ENCODE assay signal across 8 cellular contexts in the genomic region with DNA sequence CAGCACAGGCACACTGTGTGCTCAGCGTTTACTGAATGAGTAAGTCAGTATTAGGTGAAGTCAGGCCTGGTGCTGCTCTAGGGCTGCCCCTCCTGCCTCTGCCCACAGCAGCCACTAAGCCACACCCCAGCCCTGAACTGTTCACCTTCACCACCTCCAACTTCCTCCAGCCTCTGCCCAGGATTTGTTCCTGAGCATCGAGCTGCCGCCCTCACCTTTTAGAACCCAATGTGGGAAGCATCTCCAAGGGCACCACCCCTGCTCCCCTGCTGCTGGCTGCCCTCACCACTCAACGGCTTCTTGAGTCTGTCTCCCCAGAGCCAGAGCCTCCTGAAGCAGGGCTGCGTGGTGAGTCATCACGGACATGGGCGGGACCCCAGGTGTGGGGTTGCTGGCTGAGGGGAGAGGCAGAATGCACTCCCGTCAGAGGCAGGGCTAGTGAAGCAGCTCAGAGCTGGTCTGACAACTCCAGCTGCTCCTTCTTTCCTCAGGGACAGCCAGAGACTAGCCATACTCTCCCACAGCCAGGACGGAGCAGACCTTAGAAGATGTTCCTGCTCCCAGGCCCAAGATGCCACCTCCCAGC. TPM values are rescaled to one million over a fixed set of nuclear protein-coding genes. Genes with fewer than 3 reads are reported as not detected.
DNase-seq lines count a peak whose midpoint lies in the region; ATAC-seq and TF ChIP-seq lines count a peak whose summit lies in the region.

No MANE protein-coding gene starts in this region.

- no peak overlapping the region for H3K4me3 Mint-ChIP-seq in CD14-positive monocyte

- peaks cover 41% of the 10 kb centered on the region for H4K20me1 ChIP-seq in osteoblast (ENCODE audit: insufficient read depth, low read length)

- peaks cover 47% of the 10 kb centered on the region for H3K4me1 Mint-ChIP-seq in CD14-positive monocyte

- H3K79me2 ChIP-seq in osteoblast (ENCODE audit: insufficient read depth, low read length), result peaks cover 31% of the 10 kb centered on the region

- intact Hi-C loops in CD14-positive monocyte (cut with micrococcal nuclease), result no loop called here

- peak overlapping the region in 3 of 7 donors; percentile 35 to 75 (median 50) for H3K27ac Mint-ChIP-seq in CD14-positive monocyte

- H3K27ac ChIP-seq in caudate nucleus (ENCODE audit: low read depth, low read length) (peak overlapping the region; percentile 71), osteoblast (ENCODE audit: low read depth, low read length) (no peak overlapping the region)

- TF ChIP-seq CTCF in osteoblast (IDR thresholded peaks at IDR 0.05; ENCODE audit: extremely low read depth, low read depth, low read length) (no peak), CD14-positive monocyte (IDR thresholded peaks at IDR 0.05) (no peak)

- H3K27me3 Mint-ChIP-seq in CD14-positive monocyte (ENCODE audit: low read depth in 3 of 3), result peaks cover 0 to 8% (median 2%) of the 10 kb centered on the region in 3 donors

- H3K9me3 ChIP-seq in osteoblast (ENCODE audit: low read depth, low read length), result no peaks in the 10 kb centered on the region

- no peak overlapping the region for H3K4me3 ChIP-seq in osteoblast (ENCODE audit: insufficient read depth, low read length)

- peaks cover 22 to 35% of the 10 kb centered on the region in 2 donors for H3K36me3 Mint-ChIP-seq in CD14-positive monocyte

- no peaks in the 10 kb centered on the region for H3K9me3 Mint-ChIP-seq in CD14-positive monocyte

- no peaks in the 10 kb centered on the region for H3K27me3 ChIP-seq in osteoblast (ENCODE audit: insufficient read depth, low read length)

- peaks cover 28% of the 10 kb centered on the region for H3K36me3 ChIP-seq in osteoblast (ENCODE audit: insufficient read depth, low read length)

- DNase-seq in T-helper 2 cell, result peak in 4 of 5 experiments; percentile 47 to 83 (median 60)
- DNase-seq in caudate nucleus (lab: John Stamatoyannopoulos, UW), result peak in 42 of 61 donors; percentile 17 to 88 (median 52)
- DNase-seq in osteoblast (ENCODE audit: insufficient read length, low spot score, missing footprints), result peak; percentile 79
- no peak for DNase-seq in CD14-positive monocyte (ENCODE audit: low spot score)
- DNase-seq in amygdala (lab: John Stamatoyannopoulos, UW), result no peak
- no peak for DNase-seq in NCI-H524 (lab: John Stamatoyannopoulos, UW)

- H3K4me1 ChIP-seq in osteoblast (ENCODE audit: insufficient read depth, low read length), result peaks cover 11% of the 10 kb centered on the region

- ATAC-seq in GM19455 (IDR thresholded peaks at IDR 0.05; ENCODE audit: unreplicated experiment) (peak; percentile 37), GM18861 (IDR thresholded peaks at IDR 0.05; ENCODE audit: unreplicated experiment) (no peak)

- no peak overlapping the region for H2AFZ ChIP-seq in osteoblast (ENCODE audit: low read length)

- H3K4me2 ChIP-seq in osteoblast (ENCODE audit: insufficient read depth, low read length), result no peak overlapping the region

RNA-seq across cellular contexts. Expression of a gene that starts 5.8 kb away (rescaled TPM):
- 32.9 and 34.2 TPM in 2 replicates for total RNA-seq in osteoblast
- polyA plus RNA-seq in CD14-positive monocyte, result 10 to 100 TPM; 18.3 to 25.8 TPM

RNA-seq across cellular contexts. Expression of a gene that starts 11.3 kb away (rescaled TPM):
- 15.9 and 16.6 TPM in 2 replicates for total RNA-seq in osteoblast
- 10 to 100 TPM; 47.0 to 55.7 TPM for polyA plus RNA-seq in CD14-positive monocyte

RNA-seq across cellular contexts. Expression of a gene that starts 13.4 kb away (rescaled TPM):
- total RNA-seq in osteoblast, result under 0.01 and 0.59 TPM in 2 replicates
- not detected for polyA plus RNA-seq in CD14-positive monocyte

RNA-seq across cellular contexts. Expression of a gene that starts 17.5 kb away (rescaled TPM):
- total RNA-seq in osteoblast, result 1.8 and 4.1 TPM in 2 replicates
- 1 to 10 TPM; 3.4 to 5.8 TPM for polyA plus RNA-seq in CD14-positive monocyte

RNA-seq across cellular contexts. Expression of a gene that starts 17.5 kb away (rescaled TPM):
- total RNA-seq in osteoblast, result 6.5 and 8.0 TPM in 2 replicates
- 1 to 10 TPM; 2.3 to 4.6 TPM for polyA plus RNA-seq in CD14-positive monocyte

Comparison
In these comparisons a context has a peak if more than half of its experiments do, and no peak if none do; other contexts are left out.
1. DNase-seq: peak in T-helper 2 cell (4 of 5), caudate nucleus (42 of 61) and osteoblast (single experiment); none in CD14-positive monocyte (single experiment), amygdala (0 of 56) and NCI-H524 (0 of 2).